8 cellular contexts compared by ENCODE assay signal in the genomic region with DNA sequence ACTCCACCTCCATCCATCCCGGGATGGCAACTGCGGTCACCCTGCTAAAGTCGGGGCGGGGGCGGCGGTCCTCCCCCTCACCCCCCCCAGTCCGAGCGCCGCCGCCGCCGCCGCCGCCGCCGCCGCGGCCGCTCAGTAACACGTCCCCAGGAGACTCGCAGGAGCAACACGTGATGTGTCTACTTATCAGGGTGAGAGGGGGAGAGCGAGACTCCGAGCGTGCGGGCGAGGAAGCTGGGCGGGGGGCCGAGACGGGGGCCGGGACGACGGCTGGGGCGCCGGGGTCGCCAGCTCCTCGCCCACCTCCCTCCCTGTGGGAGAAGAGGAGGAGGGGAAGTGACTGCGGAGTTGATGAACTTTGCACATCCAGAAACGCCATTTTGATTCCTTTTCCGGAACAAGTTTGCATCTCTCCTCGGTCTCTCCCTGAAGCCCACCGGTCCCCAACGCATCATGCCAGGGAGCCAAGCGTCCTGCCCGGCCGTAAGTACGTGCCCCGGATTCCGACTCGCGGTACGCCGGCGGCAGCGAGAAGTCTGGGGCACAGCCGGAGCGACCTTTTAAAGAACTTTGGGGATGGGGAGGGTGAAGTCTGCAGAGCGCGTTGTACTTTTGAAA. TPM values are rescaled to one million over a fixed set of nuclear protein-coding genes. Genes with fewer than 3 reads are reported as not detected.
DNase-seq lines count a peak whose midpoint lies in the region; ATAC-seq, FAIRE-seq and TF ChIP-seq lines count a peak whose summit lies in the region.

A gene with protein sequence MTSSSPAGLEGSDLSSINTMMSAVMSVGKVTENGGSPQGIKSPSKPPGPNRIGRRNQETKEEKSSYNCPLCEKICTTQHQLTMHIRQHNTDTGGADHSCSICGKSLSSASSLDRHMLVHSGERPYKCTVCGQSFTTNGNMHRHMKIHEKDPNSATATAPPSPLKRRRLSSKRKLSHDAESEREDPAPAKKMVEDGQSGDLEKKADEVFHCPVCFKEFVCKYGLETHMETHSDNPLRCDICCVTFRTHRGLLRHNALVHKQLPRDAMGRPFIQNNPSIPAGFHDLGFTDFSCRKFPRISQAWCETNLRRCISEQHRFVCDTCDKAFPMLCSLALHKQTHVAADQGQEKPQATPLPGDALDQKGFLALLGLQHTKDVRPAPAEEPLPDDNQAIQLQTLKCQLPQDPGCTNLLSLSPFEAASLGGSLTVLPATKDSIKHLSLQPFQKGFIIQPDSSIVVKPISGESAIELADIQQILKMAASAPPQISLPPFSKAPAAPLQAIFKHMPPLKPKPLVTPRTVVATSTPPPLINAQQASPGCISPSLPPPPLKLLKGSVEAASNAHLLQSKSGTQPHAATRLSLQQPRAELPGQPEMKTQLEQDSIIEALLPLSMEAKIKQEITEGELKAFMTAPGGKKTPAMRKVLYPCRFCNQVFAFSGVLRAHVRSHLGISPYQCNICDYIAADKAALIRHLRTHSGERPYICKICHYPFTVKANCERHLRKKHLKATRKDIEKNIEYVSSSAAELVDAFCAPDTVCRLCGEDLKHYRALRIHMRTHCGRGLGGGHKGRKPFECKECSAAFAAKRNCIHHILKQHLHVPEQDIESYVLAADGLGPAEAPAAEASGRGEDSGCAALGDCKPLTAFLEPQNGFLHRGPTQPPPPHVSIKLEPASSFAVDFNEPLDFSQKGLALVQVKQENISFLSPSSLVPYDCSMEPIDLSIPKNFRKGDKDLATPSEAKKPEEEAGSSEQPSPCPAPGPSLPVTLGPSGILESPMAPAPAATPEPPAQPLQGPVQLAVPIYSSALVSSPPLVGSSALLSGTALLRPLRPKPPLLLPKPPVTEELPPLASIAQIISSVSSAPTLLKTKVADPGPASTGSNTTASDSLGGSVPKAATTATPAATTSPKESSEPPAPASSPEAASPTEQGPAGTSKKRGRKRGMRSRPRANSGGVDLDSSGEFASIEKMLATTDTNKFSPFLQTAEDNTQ (N-terminal part only) (plus strand): TSS at position 384 of the 618 bp plus-strand sequence. CDS start 73,951 bp downstream, outside the sequence.

- TF ChIP-seq CTCF in osteoblast (IDR thresholded peaks at IDR 0.05; ENCODE audit: extremely low read depth, low read depth, low read length): no peak

- H2AFZ ChIP-seq in osteoblast (ENCODE audit: low read length): peak within 1 kb of the TSS; percentile 93

- H3K4me1 ChIP-seq in osteoblast (ENCODE audit: insufficient read depth, low read length): peaks cover 20% of the 10 kb centered on the region

- ATAC-seq in GM19463 (IDR thresholded peaks at IDR 0.05; ENCODE audit: unreplicated experiment): peak; percentile 54

- no peaks in the 10 kb centered on the region for H3K27me3 ChIP-seq in osteoblast (ENCODE audit: insufficient read depth, low read length)

- H3K4me3 ChIP-seq in osteoblast (ENCODE audit: insufficient read depth, low read length): peak within 1 kb of the TSS; percentile 87

- no peaks in the 10 kb centered on the region for H3K9me3 ChIP-seq in osteoblast (ENCODE audit: low read depth, low read length)

- H3K79me2 ChIP-seq in osteoblast (ENCODE audit: insufficient read depth, low read length): peaks cover 41% of the 10 kb centered on the region

- DNase-seq in COLO668 (lab: John Stamatoyannopoulos, UW; ENCODE audit: unreplicated experiment) (peak; percentile 44), HPDE6-E6E7 (ENCODE audit: extremely low spot score) (peak; percentile 78), SHP77 (lab: John Stamatoyannopoulos, UW) (peak; percentile 47 to 64), frontal cortex (ENCODE audit: low spot score in 2 of 2) (peak; percentile 80), osteoblast (ENCODE audit: insufficient read length, low spot score, missing footprints) (peak; percentile 99), ureter (ENCODE audit: low spot score) (peak; percentile 63)
- DNase-seq in activated naive CD4-positive, alpha-beta T cell treated with Interleukin-2 at 50 U/mL for 16 hours: peak; percentile 66

- FAIRE-seq in frontal cortex (lab: Jason Lieb, UNC): no peak

- peak within 1 kb of the TSS; percentile 91 for H3K4me2 ChIP-seq in osteoblast (ENCODE audit: insufficient read depth, low read length)

- H3K36me3 ChIP-seq in osteoblast (ENCODE audit: insufficient read depth, low read length): no peaks in the 10 kb centered on the region

- H4K20me1 ChIP-seq in osteoblast (ENCODE audit: insufficient read depth, low read length): peaks cover 31% of the 10 kb centered on the region

- H3K27ac ChIP-seq in osteoblast (ENCODE audit: low read depth, low read length): peak within 1 kb of the TSS; percentile 68

RNA-seq across cellular contexts. Expression of the gene that starts here (rescaled TPM):
- total RNA-seq in frontal cortex: 1.6 TPM
- total RNA-seq in osteoblast: 25.9 and 29.3 TPM in 2 replicates
- 74.6 TPM for total RNA-seq in ureter

Comparison
In these comparisons a context has a peak if more than half of its experiments do, and no peak if none do; other contexts are left out.
1. Peak in every context shown above with its lines: DNase-seq, ATAC-seq, H3K4me3 ChIP-seq and H3K27ac ChIP-seq.
2. RNA of the gene that starts here (total RNA-seq): 74.6 TPM in ureter (single experiment) and 25.9 to 29.3 TPM in osteoblast; 1.6 TPM in frontal cortex (single experiment); every median in the first group is over 10 times any median in the second.
3. DNase-seq: peak in every context shown above with its lines; median percentile 99 in osteoblast; 80 in frontal cortex; 78 in HPDE6-E6E7; 66 in activated naive CD4-positive, alpha-beta T cell treated with Interleukin-2 at 50 U/mL for 16 hours; 63 in ureter; 56 in SHP77; 44 in COLO668.